Comparison of ENCODE assay signal across 12 cellular contexts in genomic region chr7:5234852-5235831, GRCh38. TPM values are rescaled to one million over a fixed set of nuclear protein-coding genes. Genes with fewer than 3 reads are reported as not detected.
DNase-seq lines count a peak whose midpoint lies in the region; ATAC-seq, FAIRE-seq and TF ChIP-seq lines count a peak whose summit lies in the region.
"Had no signal": no experiment of that assay in that cellular context is flagged by ENCODE, and none has a peak within 500 bp of the region (broad histone marks: within the 10 kb centered on the region; RNA-seq: fewer than 3 reads in every experiment).

No MANE protein-coding gene starts in this region.

- H3K4me3 Mint-ChIP-seq in astrocyte (ENCODE audit: unreplicated experiment): no peak overlapping the region
- H3K4me3 Mint-ChIP-seq in WTC11: no peak overlapping the region

- no peak overlapping the region for H3K4me3 ChIP-seq in astrocyte (ENCODE audit: insufficient read depth, low read depth, low read length)
- no peak overlapping the region for H3K4me3 ChIP-seq in vagina

- peaks cover 9% of the 10 kb centered on the region for H3K36me3 Mint-ChIP-seq in astrocyte (ENCODE audit: low read depth, unreplicated experiment)
- peaks cover 18% of the 10 kb centered on the region for H3K36me3 Mint-ChIP-seq in WTC11

- H3K9me3 ChIP-seq in astrocyte (ENCODE audit: insufficient read depth, low read depth, low read length) (no peaks in the 10 kb centered on the region), vagina (no peaks in the 10 kb centered on the region)
- H3K9me3 ChIP-seq: BE2C had no signal

- no peak overlapping the region for H3K27ac Mint-ChIP-seq in astrocyte (ENCODE audit: unreplicated experiment)
- H3K27ac Mint-ChIP-seq in WTC11: no peak overlapping the region

- ATAC-seq in GM19328 (IDR thresholded peaks at IDR 0.05; ENCODE audit: unreplicated experiment): peak; percentile 27
- ATAC-seq in HG03565 (IDR thresholded peaks at IDR 0.05; ENCODE audit: unreplicated experiment): peak; percentile 24
- no peak for ATAC-seq in Right ventricle myocardium inferior
- no peak for ATAC-seq in WTC11
- ATAC-seq: sciatic nerve had no signal

- DNase-seq in AG08395 (ENCODE audit: low spot score): peak; percentile 12
- peak; percentile 21 for DNase-seq in astrocyte (ENCODE audit: low read depth)
- DNase-seq in Right ventricle myocardium inferior (ENCODE audit: missing footprints): no peak
- DNase-seq in WTC11 (ENCODE audit: low spot score): no peak
- DNase-seq in NK-92 (lab: John Stamatoyannopoulos, UW; ENCODE audit: unreplicated experiment): no peak
- no peak for DNase-seq in vagina (ENCODE audit: extremely low spot score in 2 of 2)
- DNase-seq: activated CD4-positive, alpha-beta T cell treated with anti-CD3 and anti-CD28 coated beads for 1 hour; BE2C; NCI-H187 treated with DMSO at 0.1 percent for 48 hours had no signal

- intact Hi-C loops in Right ventricle myocardium inferior (cut with DNase I) (no loop called here), vagina (cut with DNase I) (no loop called here)

- TF ChIP-seq CTCF in astrocyte (IDR thresholded peaks at IDR 0.05; ENCODE audit: insufficient read depth, low read depth, low read length) (no peak), WTC11 (IDR thresholded peaks at IDR 0.05) (no peak), vagina (IDR thresholded peaks at IDR 0.05) (no peak)

- no peak for TF ChIP-seq POLR2A in vagina (IDR thresholded peaks at IDR 0.05)

- no peaks in the 10 kb centered on the region for H3K79me2 ChIP-seq in astrocyte (ENCODE audit: insufficient read depth, low read length)

- H3K4me1 ChIP-seq in astrocyte (ENCODE audit: insufficient read depth, low read length) (peaks cover 2% of the 10 kb centered on the region), vagina (peaks cover 11% of the 10 kb centered on the region)
- H3K4me1 ChIP-seq: BE2C had no signal

- peaks cover 15% of the 10 kb centered on the region for H4K20me1 ChIP-seq in astrocyte (ENCODE audit: insufficient read depth, low read length)

- no peak overlapping the region for H3K4me2 ChIP-seq in astrocyte (ENCODE audit: low read length)

- H3K27me3 Mint-ChIP-seq in astrocyte (ENCODE audit: low read depth, unreplicated experiment): no peaks in the 10 kb centered on the region
- no peaks in the 10 kb centered on the region for H3K27me3 Mint-ChIP-seq in WTC11 (ENCODE audit: low read depth)

- H3K9me3 Mint-ChIP-seq in astrocyte (ENCODE audit: unreplicated experiment): no peaks in the 10 kb centered on the region
- H3K9me3 Mint-ChIP-seq in WTC11: no peaks in the 10 kb centered on the region

- H2AFZ ChIP-seq in astrocyte (ENCODE audit: low read depth, low read length): no peak overlapping the region

- H3K36me3 ChIP-seq in astrocyte (ENCODE audit: insufficient read depth, low read length) (peaks cover 11% of the 10 kb centered on the region), vagina (peaks cover 0 to 34% of the 10 kb centered on the region in 2 donors)

- CTCF ChIA-PET in WTC11 (lab: Charles Lee): interaction anchor here (0.6 to 1.4 kb wide), 4 partner anchors 50 to 433 kb away, joined by 3 to 5 read pairs (median 4); no protein-coding TSS in a partner anchor

- POLR2A ChIA-PET in WTC11 (lab: Charles Lee): no interaction called here

- H3K9ac ChIP-seq in astrocyte (ENCODE audit: low read length): no peak overlapping the region

- no peak overlapping the region for H3K27ac ChIP-seq in astrocyte (ENCODE audit: low read depth, low read length)
- H3K27ac ChIP-seq in vagina: no peak overlapping the region

- FAIRE-seq in astrocyte (lab: Jason Lieb, UNC): no peak

- H3K4me1 Mint-ChIP-seq in astrocyte (ENCODE audit: low read depth, unreplicated experiment): no peaks in the 10 kb centered on the region
- H3K4me1 Mint-ChIP-seq in WTC11: no peaks in the 10 kb centered on the region

- no peaks in the 10 kb centered on the region for H3K27me3 ChIP-seq in astrocyte (ENCODE audit: insufficient read depth, low read length)
- H3K27me3 ChIP-seq in vagina: no peaks in the 10 kb centered on the region
- H3K27me3 ChIP-seq: BE2C had no signal

TF ChIP-seq in WTC11, 78 proteins besides CTCF, POLR2A, EP300 and RAD21:
- TF ChIP-seq ZNF121 (CRISPR knock-in tag; IDR thresholded peaks at IDR 0.05) (no peak), ZNF263 (CRISPR knock-in tag; IDR thresholded peaks at IDR 0.05; ENCODE audit: low read depth) (no peak), NFATC4 (CRISPR knock-in tag; IDR thresholded peaks at IDR 0.05) (no peak)

RNA-seq across cellular contexts. Expression of gene WIPI2, which starts 45.1 kb away (rescaled TPM):
- 73.3 and 76.6 TPM in 2 replicates for total RNA-seq in astrocyte
- total RNA-seq in Right ventricle myocardium inferior: 49.3 TPM
- 61.3 to 63.7 TPM (median 61.7 TPM) in 3 replicates for total RNA-seq in WTC11 (2021)
- total RNA-seq in vagina: 45.7 TPM

RNA-seq across cellular contexts. Expression of gene SLC29A4, which starts 47.6 kb away (rescaled TPM):
- total RNA-seq in astrocyte (7.0 and 8.2 TPM in 2 replicates), Right ventricle myocardium inferior (4.0 TPM), WTC11 (2021) (11.8 to 14.4 TPM (median 11.9 TPM) in 3 replicates), vagina (2.7 TPM)

Comparison
In these comparisons a context has a peak if more than half of its experiments do, and no peak if none do; other contexts are left out.
1. DNase-seq: peak in AG08395 (single experiment) and astrocyte (single experiment); none in Right ventricle myocardium inferior (single experiment), WTC11 (single experiment), NK-92 (single experiment) and vagina (0 of 2).
2. ATAC-seq: peak in GM19328 (single experiment) and HG03565 (single experiment); none in Right ventricle myocardium inferior (single experiment) and WTC11 (single experiment).